Comparison of ENCODE assay signal across 8 cellular contexts in genomic region chr14:26984318-26985177, GRCh38.
DNase-seq lines count a peak whose midpoint lies in the region; ATAC-seq and TF ChIP-seq lines count a peak whose summit lies in the region.

No MANE protein-coding gene starts in this region.

- peak; percentile 97 for TF ChIP-seq CTCF in epithelial cell of proximal tubule (conservative IDR thresholded peaks at IDR 0.05; ENCODE audit: low read depth, low read length)

- intact Hi-C loops in Right ventricle myocardium inferior (cut with DNase I) (loop anchor here (5.0 to 10.0 kb wide), 2 partner anchors 80 to 592 kb away; no protein-coding TSS in a partner anchor), cardiac septum (cut with DNase I) (loop anchor here (5.0 kb wide), 1 partner anchor 592 kb away; no protein-coding TSS in a partner anchor)

- DNase-seq in Right ventricle myocardium inferior (ENCODE audit: missing footprints) (no peak), cardiac septum (ENCODE audit: low spot score) (no peak), LoVo (ENCODE audit: low spot score) (peak; percentile 19), RPMI8226 (peak; percentile 53), epithelial cell of proximal tubule (ENCODE audit: low read depth) (no peak), myocyte (ENCODE audit: low read depth) (peak; percentile 69)

- ATAC-seq in Right ventricle myocardium inferior (peak; percentile 73), GM21390 (IDR thresholded peaks at IDR 0.05; ENCODE audit: unreplicated experiment) (no peak), GM19463 (IDR thresholded peaks at IDR 0.05; ENCODE audit: unreplicated experiment) (no peak)

- H3K4me3 ChIP-seq in epithelial cell of proximal tubule (ENCODE audit: low read depth, low read length), result no peak overlapping the region

Comparison
In these comparisons a context has a peak if more than half of its experiments do, and no peak if none do; other contexts are left out.
1. DNase-seq: peak in LoVo (single experiment), RPMI8226 (single experiment) and myocyte (single experiment); none in Right ventricle myocardium inferior (single experiment), cardiac septum (single experiment) and epithelial cell of proximal tubule (single experiment).